13 cellular contexts compared by ENCODE assay signal in the genomic region with DNA sequence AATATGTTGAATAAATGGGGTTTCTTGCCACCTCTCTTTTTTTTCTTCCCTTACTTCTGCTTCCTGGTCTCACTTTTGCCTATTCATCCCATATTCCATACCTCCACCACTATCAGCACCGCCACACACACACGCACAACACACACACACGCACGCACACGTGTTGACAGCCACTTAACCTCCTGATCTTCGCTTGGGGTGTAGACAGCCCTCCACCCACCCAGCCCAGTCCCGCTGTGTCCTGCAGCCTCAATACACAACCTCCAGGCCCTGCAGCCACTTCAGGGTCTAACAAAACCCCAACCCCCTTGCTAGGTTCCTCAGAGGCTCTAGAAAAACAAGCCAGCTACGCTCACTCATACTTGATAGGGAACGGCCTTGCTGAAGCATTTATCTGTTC.
DNase-seq lines count a peak whose midpoint lies in the region; ATAC-seq and TF ChIP-seq lines count a peak whose summit lies in the region.
"Had no signal": no experiment of that assay in that cellular context is flagged by ENCODE, and none has a peak within 500 bp of the region (broad histone marks: within the 10 kb centered on the region; RNA-seq: fewer than 3 reads in every experiment).

No MANE protein-coding gene starts in this region.

- TF ChIP-seq CTCF in GM23338 (conservative IDR thresholded peaks at IDR 0.05; ENCODE audit: low read depth in 2 of 2) (no peak), chondrocyte (IDR thresholded peaks at IDR 0.05) (no peak), body of pancreas (IDR thresholded peaks at IDR 0.05) (no peak)

- H4K91ac ChIP-seq in trophoblast cell (ENCODE audit: low read depth, low read length): no peak overlapping the region

- H3K14ac ChIP-seq in trophoblast cell (ENCODE audit: low read length): no peak overlapping the region

- no peak overlapping the region for H3K4me3 Mint-ChIP-seq in GM23338
- no peak overlapping the region for H3K4me3 Mint-ChIP-seq in chondrocyte (ENCODE audit: unreplicated experiment)
- H3K4me3 Mint-ChIP-seq: CD4-positive, CD25-positive, alpha-beta regulatory T cell had no signal

- intact Hi-C loops in body of pancreas (cut with DNase I): no loop called here

- H3K79me2 ChIP-seq in GM23338 (replicated peaks; ENCODE audit: insufficient read depth) (no peaks in the 10 kb centered on the region), trophoblast cell (ENCODE audit: control insufficient read depth, insufficient read depth, low read length, poor library complexity) (no peaks in the 10 kb centered on the region)

- H4K20me1 ChIP-seq in GM23338 (replicated peaks; ENCODE audit: insufficient read depth): no peaks in the 10 kb centered on the region
- H4K20me1 ChIP-seq: BLaER1 treated with 17β-estradiol and CSF1 and Interleukin-3, amounts not matched to agents 10 nM and 100 nM had no signal

- no peak overlapping the region for H2AK5ac ChIP-seq in trophoblast cell (ENCODE audit: low read length)

- WGBS in trophoblast cell (ENCODE audit: extremely low coverage, insufficient coverage, insufficient read length): no CpG with 5 or more reads among the region's 9 CpGs
- WGBS in body of pancreas, 2 donors: 73 to 77% methylated on average over 9 of the region's 9 CpGs

- ATAC-seq in GM23338: no peak
- ATAC-seq in body of pancreas: no peak
- no peak for ATAC-seq in GM18873 (IDR thresholded peaks at IDR 0.05; ENCODE audit: low FRiP score, unreplicated experiment)
- ATAC-seq: GM12878 had no signal

- H3K36me3 Mint-ChIP-seq in GM23338 (ENCODE audit: low read depth) (no peaks in the 10 kb centered on the region), chondrocyte (ENCODE audit: low read depth) (no peaks in the 10 kb centered on the region)
- H3K36me3 Mint-ChIP-seq: CD4-positive, CD25-positive, alpha-beta regulatory T cell had no signal

- H3K4me1 Mint-ChIP-seq in GM23338: peaks cover 7% of the 10 kb centered on the region; the same call in 2 of the 3 replicates
- H3K4me1 Mint-ChIP-seq in chondrocyte (ENCODE audit: low read depth): no peaks in the 10 kb centered on the region
- H3K4me1 Mint-ChIP-seq: CD4-positive, CD25-positive, alpha-beta regulatory T cell had no signal

- H4K12ac ChIP-seq in trophoblast cell (ENCODE audit: low read depth, low read length): no peak overlapping the region

- H3K27ac ChIP-seq in GM23338 (ENCODE audit: low read depth) (no peak overlapping the region), trophoblast cell (ENCODE audit: low read depth, low read length) (no peak overlapping the region), body of pancreas (no peak overlapping the region)
- H3K27ac ChIP-seq: BLaER1 treated with 17β-estradiol and CSF1 and Interleukin-3, amounts not matched to agents 10 nM and 100 nM had no signal

- H3K4ac ChIP-seq in trophoblast cell (ENCODE audit: low read depth, low read length): no peak overlapping the region

- H2AFZ ChIP-seq in GM23338 (no peak overlapping the region), trophoblast cell (ENCODE audit: insufficient read depth, low read length, poor library complexity) (no peak overlapping the region)

- H2BK120ac ChIP-seq in trophoblast cell (ENCODE audit: insufficient read depth, low read length, poor library complexity): no peak overlapping the region

- H3K4me3 ChIP-seq in GM23338: no peak overlapping the region
- peak overlapping the region; percentile 57 for H3K4me3 ChIP-seq in trophoblast cell (ENCODE audit: low read depth, low read length)
- no peak overlapping the region for H3K4me3 ChIP-seq in body of pancreas
- H3K4me3 ChIP-seq: BLaER1 treated with 17β-estradiol and CSF1 and Interleukin-3, amounts not matched to agents 10 nM and 100 nM; GM12878; HAP-1 had no signal

- no peak overlapping the region for H3K27ac Mint-ChIP-seq in GM23338
- H3K27ac Mint-ChIP-seq in chondrocyte (ENCODE audit: unreplicated experiment): peak overlapping the region; percentile 19
- H3K27ac Mint-ChIP-seq: CD4-positive, CD25-positive, alpha-beta regulatory T cell had no signal

- H3K4me1 ChIP-seq in GM23338 (ENCODE audit: insufficient read depth): no peaks in the 10 kb centered on the region
- H3K4me1 ChIP-seq in trophoblast cell (ENCODE audit: control insufficient read depth in 1 of 2, insufficient read depth in 2 of 2, low read length in 2 of 2): peaks cover 6 to 15% of the 10 kb centered on the region in 2 experiments
- no peaks in the 10 kb centered on the region for H3K4me1 ChIP-seq in body of pancreas
- H3K4me1 ChIP-seq: BLaER1 treated with 17β-estradiol and CSF1 and Interleukin-3, amounts not matched to agents 10 nM and 100 nM; HAP-1 had no signal

- no peak overlapping the region for H3K18ac ChIP-seq in trophoblast cell (ENCODE audit: low read length)

- no peaks in the 10 kb centered on the region for H3K27me3 Mint-ChIP-seq in GM23338 (ENCODE audit: insufficient read depth, low read depth, poor library complexity)
- H3K27me3 Mint-ChIP-seq in chondrocyte (ENCODE audit: low read depth): no peaks in the 10 kb centered on the region

- H4K8ac ChIP-seq in trophoblast cell (ENCODE audit: low read depth, low read length): no peak overlapping the region

- H3K36me3 ChIP-seq in GM23338 (ENCODE audit: insufficient read depth) (no peaks in the 10 kb centered on the region), trophoblast cell (ENCODE audit: control insufficient read depth in 1 of 2, insufficient read depth in 2 of 2, low read length in 2 of 2) (no peaks in the 10 kb centered on the region), body of pancreas (replicated peaks in 1 of 2; ENCODE audit: insufficient read depth in 1 of 2, low read depth in 2 of 2) (no peaks in the 10 kb centered on the region)
- H3K36me3 ChIP-seq: BLaER1 treated with 17β-estradiol and CSF1 and Interleukin-3, amounts not matched to agents 10 nM and 100 nM; HAP-1 had no signal

- no peak overlapping the region for H3K23ac ChIP-seq in trophoblast cell (ENCODE audit: low read length)

- H3K9me3 Mint-ChIP-seq in GM23338: no peaks in the 10 kb centered on the region
- peaks cover 6% of the 10 kb centered on the region for H3K9me3 Mint-ChIP-seq in chondrocyte (ENCODE audit: low read depth)

- no peaks in the 10 kb centered on the region for H3K9me3 ChIP-seq in trophoblast cell (ENCODE audit: insufficient read depth, low read depth, low read length)
- H3K9me3 ChIP-seq in body of pancreas: no peaks in the 10 kb centered on the region
- H3K9me3 ChIP-seq: BLaER1 treated with 17β-estradiol and CSF1 and Interleukin-3, amounts not matched to agents 10 nM and 100 nM; HAP-1 had no signal

- no peak for TF ChIP-seq POLR2A in body of pancreas (IDR thresholded peaks at IDR 0.05)

- H3K9me2 ChIP-seq in GM23338 (ENCODE audit: insufficient read depth): no peaks in the 10 kb centered on the region

- H3K4me2 ChIP-seq in GM23338 (no peak overlapping the region), trophoblast cell (ENCODE audit: low read length) (no peak overlapping the region)
- H3K4me2 ChIP-seq: BLaER1 treated with 17β-estradiol and CSF1 and Interleukin-3, amounts not matched to agents 10 nM and 100 nM had no signal

- no peak overlapping the region for H3K9ac ChIP-seq in trophoblast cell (ENCODE audit: low read length)
- H3K9ac ChIP-seq: BLaER1 treated with 17β-estradiol and CSF1 and Interleukin-3, amounts not matched to agents 10 nM and 100 nM had no signal

- DNase-seq in GM23338 (ENCODE audit: low spot score) (peak; percentile 15), chondrocyte (ENCODE audit: low spot score) (no peak), iPS-NIHi7 (ENCODE audit: extremely low spot score) (peak; percentile 45), trophoblast cell (no peak), DMS114 treated with DMSO at 0.1 percent for 48 hours (lab: John Stamatoyannopoulos, UW; ENCODE audit: unreplicated experiment) (no peak), body of pancreas (no peak)
- DNase-seq: ACHN; CD4-positive, CD25-positive, alpha-beta regulatory T cell; GOT3 had no signal

- peaks cover 6% of the 10 kb centered on the region for H3K79me1 ChIP-seq in trophoblast cell (ENCODE audit: low read length)

- H2BK5ac ChIP-seq in trophoblast cell (ENCODE audit: low read depth, low read length, poor library complexity): no peak overlapping the region

- no peaks in the 10 kb centered on the region for H3F3A ChIP-seq in GM23338 (replicated peaks; ENCODE audit: low read depth)

- H2BK12ac ChIP-seq in trophoblast cell (ENCODE audit: low read length): no peak overlapping the region

- H3K27me3 ChIP-seq in GM23338 (ENCODE audit: insufficient read depth) (no peaks in the 10 kb centered on the region), trophoblast cell (ENCODE audit: insufficient read depth, low read length) (no peaks in the 10 kb centered on the region), body of pancreas (no peaks in the 10 kb centered on the region)
- H3K27me3 ChIP-seq: BLaER1 treated with 17β-estradiol and CSF1 and Interleukin-3, amounts not matched to agents 10 nM and 100 nM had no signal

TF ChIP-seq in GM23338, 12 proteins besides CTCF, POLR2A, EP300 and RAD21 (continues in another document):
- TF ChIP-seq EZH2phosphoT487 (IDR thresholded peaks at IDR 0.05; ENCODE audit: unreplicated experiment): no peak
- TF ChIP-seq ZNF331 (CRISPR knock-in tag; IDR thresholded peaks at IDR 0.05; ENCODE audit: low read depth): no peak
- TF ChIP-seq, protein P1, sequence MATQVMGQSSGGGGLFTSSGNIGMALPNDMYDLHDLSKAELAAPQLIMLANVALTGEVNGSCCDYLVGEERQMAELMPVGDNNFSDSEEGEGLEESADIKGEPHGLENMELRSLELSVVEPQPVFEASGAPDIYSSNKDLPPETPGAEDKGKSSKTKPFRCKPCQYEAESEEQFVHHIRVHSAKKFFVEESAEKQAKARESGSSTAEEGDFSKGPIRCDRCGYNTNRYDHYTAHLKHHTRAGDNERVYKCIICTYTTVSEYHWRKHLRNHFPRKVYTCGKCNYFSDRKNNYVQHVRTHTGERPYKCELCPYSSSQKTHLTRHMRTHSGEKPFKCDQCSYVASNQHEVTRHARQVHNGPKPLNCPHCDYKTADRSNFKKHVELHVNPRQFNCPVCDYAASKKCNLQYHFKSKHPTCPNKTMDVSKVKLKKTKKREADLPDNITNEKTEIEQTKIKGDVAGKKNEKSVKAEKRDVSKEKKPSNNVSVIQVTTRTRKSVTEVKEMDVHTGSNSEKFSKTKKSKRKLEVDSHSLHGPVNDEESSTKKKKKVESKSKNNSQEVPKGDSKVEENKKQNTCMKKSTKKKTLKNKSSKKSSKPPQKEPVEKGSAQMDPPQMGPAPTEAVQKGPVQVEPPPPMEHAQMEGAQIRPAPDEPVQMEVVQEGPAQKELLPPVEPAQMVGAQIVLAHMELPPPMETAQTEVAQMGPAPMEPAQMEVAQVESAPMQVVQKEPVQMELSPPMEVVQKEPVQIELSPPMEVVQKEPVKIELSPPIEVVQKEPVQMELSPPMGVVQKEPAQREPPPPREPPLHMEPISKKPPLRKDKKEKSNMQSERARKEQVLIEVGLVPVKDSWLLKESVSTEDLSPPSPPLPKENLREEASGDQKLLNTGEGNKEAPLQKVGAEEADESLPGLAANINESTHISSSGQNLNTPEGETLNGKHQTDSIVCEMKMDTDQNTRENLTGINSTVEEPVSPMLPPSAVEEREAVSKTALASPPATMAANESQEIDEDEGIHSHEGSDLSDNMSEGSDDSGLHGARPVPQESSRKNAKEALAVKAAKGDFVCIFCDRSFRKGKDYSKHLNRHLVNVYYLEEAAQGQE (IDR thresholded peaks at IDR 0.05; ENCODE audit: unreplicated experiment): no peak

Comparison
In these comparisons a context has a peak if more than half of its experiments do, and no peak if none do; other contexts are left out.
1. DNase-seq: peak in GM23338 (single experiment) and iPS-NIHi7 (single experiment); none in chondrocyte (single experiment), trophoblast cell (0 of 2), DMS114 treated with DMSO at 0.1 percent for 48 hours (single experiment) and body of pancreas (0 of 4).